8 cellular contexts compared by ENCODE assay signal in the genomic region with DNA sequence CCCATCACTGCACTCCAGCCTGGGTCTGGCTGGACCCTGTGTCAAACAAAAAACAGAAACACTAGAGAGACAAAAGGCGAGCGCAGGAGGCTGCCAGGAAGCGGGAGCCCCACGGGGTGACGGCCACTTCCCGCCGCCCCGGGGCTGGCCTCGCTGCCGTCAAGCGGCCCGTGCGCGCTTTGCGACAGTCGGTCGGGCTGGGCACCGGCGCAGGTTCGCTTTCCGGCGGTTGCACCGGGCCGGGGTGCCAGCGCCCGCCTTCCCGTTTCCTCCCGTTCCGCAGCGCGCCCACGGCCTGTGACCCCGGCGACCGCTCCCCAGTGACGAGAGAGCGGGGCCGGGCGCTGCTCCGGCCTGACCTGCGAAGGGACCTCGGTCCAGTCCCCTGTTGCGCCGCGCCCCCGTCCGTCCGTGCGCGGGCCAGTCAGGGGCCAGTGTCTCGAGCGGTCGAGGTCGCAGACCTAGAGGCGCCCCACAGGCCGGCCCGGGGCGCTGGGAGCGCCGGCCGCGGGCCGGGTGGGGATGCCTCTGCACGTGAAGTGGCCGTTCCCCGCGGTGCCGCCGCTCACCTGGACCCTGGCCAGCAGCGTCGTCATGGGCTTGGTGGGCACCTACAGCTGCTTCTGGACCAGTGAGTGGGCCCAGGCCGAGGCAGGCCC. TPM values are rescaled to one million over a fixed set of nuclear protein-coding genes. Genes with fewer than 3 reads are reported as not detected.
DNase-seq lines count a peak whose midpoint lies in the region; ATAC-seq and TF ChIP-seq lines count a peak whose summit lies in the region.

TAFAZZIN (plus strand) TSS at position 218 of the 659 bp plus-strand sequence; CDS start at position 523, 305 bp downstream.

- peak within 1 kb of the TSS; percentile 89 for H2AFZ ChIP-seq in PC-3 (ENCODE audit: low read length)

- peak; percentile 79 for TF ChIP-seq POLR2A in GM18526 (IDR thresholded peaks at IDR 0.05; ENCODE audit: extremely low read depth, insufficient read length)
- TF ChIP-seq POLR2A in esophagus muscularis mucosa (IDR thresholded peaks at IDR 0.05; ENCODE audit: low read depth), result peak; percentile 72

- peak; percentile 3 for TF ChIP-seq CTCF in AG04449 (IDR thresholded peaks at IDR 0.05; ENCODE audit: insufficient read depth, low read length, missing control alignments)
- TF ChIP-seq CTCF in PC-3 (conservative IDR thresholded peaks at IDR 0.05; ENCODE audit: low read depth, low read length), result no peak
- no peak for TF ChIP-seq CTCF in esophagus muscularis mucosa (IDR thresholded peaks at IDR 0.05)

- peaks cover 6% of the 10 kb centered on the region for H3K4me1 Mint-ChIP-seq in activated T-cell treated with anti-CD3 and anti-CD28 coated beads, Interleukin-2, amount 50 U/mL, for 72 hours (ENCODE audit: low read depth)
- peaks cover 23% of the 10 kb centered on the region for H3K4me1 Mint-ChIP-seq in stimulated activated naive CD8-positive, alpha-beta T cell treated with anti-CD3 and anti-CD28 coated beads, Interleukin-15, Interleukin-2, amounts not matched to agents 100 ng/mL and 50 ng/mL, for 24 hours (ENCODE audit: low read depth)

- BruUV-seq in PC-3 (replicated peaks; lab: Mats Ljungman, UMichigan), result no TSS peak

- H3K4me2 ChIP-seq in PC-3 (ENCODE audit: low read length), result peak within 1 kb of the TSS; percentile 94

- H3K4me1 ChIP-seq in PC-3 (ENCODE audit: insufficient read depth, low read length) (peaks cover 26% of the 10 kb centered on the region), esophagus muscularis mucosa (peaks cover 3 to 27% (median 19%) of the 10 kb centered on the region in 4 donors), muscle layer of duodenum (ENCODE audit: control insufficient read depth in 1 of 2, insufficient read depth in 2 of 2, low read length in 2 of 2) (peaks cover 0 to 5% of the 10 kb centered on the region in 2 donors)

- CTCF ChIA-PET in AG04449 (lab: Yijun Ruan, JAX) (interaction anchor here (0.6 to 2.0 kb wide), 7 partner anchors 9 to 125 kb away, joined by 3 to 8 read pairs (median 3); no protein-coding TSS in a partner anchor), PC-3 (lab: Charles Lee) (interaction anchor here (0.5 to 1.0 kb wide), 2 partner anchors 38 to 129 kb away, joined by 3 to 4 read pairs; no protein-coding TSS in a partner anchor)

- H3K79me2 ChIP-seq in PC-3 (ENCODE audit: low read length), result peaks cover 24% of the 10 kb centered on the region

- H3K4me3 Mint-ChIP-seq in activated T-cell treated with anti-CD3 and anti-CD28 coated beads, Interleukin-2, amount 50 U/mL, for 72 hours, result peak within 1 kb of the TSS; percentile 87 to 97
- peak within 1 kb of the TSS; percentile 93 for H3K4me3 Mint-ChIP-seq in stimulated activated naive CD8-positive, alpha-beta T cell treated with anti-CD3 and anti-CD28 coated beads, Interleukin-15, Interleukin-2, amounts not matched to agents 100 ng/mL and 50 ng/mL, for 24 hours

- POLR2A ChIA-PET in AG04449 (lab: Yijun Ruan, JAX) (interaction anchor here (1.0 to 1.2 kb wide), 3 partner anchors 11 to 14 kb away, joined by 3 to 5 read pairs (median 3); no protein-coding TSS in a partner anchor), PC-3 (lab: Charles Lee; ENCODE audit: unreplicated experiment) (interaction anchor here (0.6 to 1.0 kb wide), 2 partner anchors 13 to 38 kb away, joined by 3 to 18 read pairs; no protein-coding TSS in a partner anchor)

- peak within 1 kb of the TSS; percentile 87 for H3K9ac ChIP-seq in PC-3 (ENCODE audit: low read length)

- H3K36me3 ChIP-seq in PC-3 (ENCODE audit: low read depth, low read length) (no peaks in the 10 kb centered on the region), esophagus muscularis mucosa (peaks cover 0 to 22% (median 6%) of the 10 kb centered on the region in 4 donors), muscle layer of duodenum (ENCODE audit: control insufficient read depth in 1 of 2, insufficient read depth in 2 of 2, low read length in 2 of 2) (peaks cover 0 to 3% of the 10 kb centered on the region in 2 donors)

- H3K27ac ChIP-seq in PC-3 (ENCODE audit: low read length) (peak within 1 kb of the TSS; percentile 45), esophagus muscularis mucosa (replicated peaks in 1 of 4) (peak within 1 kb of the TSS; percentile 92 to 95 (median 94)), muscle layer of duodenum (ENCODE audit: low read length) (peak within 1 kb of the TSS; percentile 63)

- no peaks in the 10 kb centered on the region for H3K9me3 ChIP-seq in PC-3 (ENCODE audit: low read length)
- H3K9me3 ChIP-seq in esophagus muscularis mucosa, result no peaks in the 10 kb centered on the region
- H3K9me3 ChIP-seq in muscle layer of duodenum (ENCODE audit: control insufficient read depth in 1 of 2, low read length in 2 of 2), result no peaks in the 10 kb centered on the region

- no peaks in the 10 kb centered on the region for H3K9me3 Mint-ChIP-seq in activated T-cell treated with anti-CD3 and anti-CD28 coated beads, Interleukin-2, amount 50 U/mL, for 72 hours
- H3K9me3 Mint-ChIP-seq in stimulated activated naive CD8-positive, alpha-beta T cell treated with anti-CD3 and anti-CD28 coated beads, Interleukin-15, Interleukin-2, amounts not matched to agents 100 ng/mL and 50 ng/mL, for 24 hours, result no peaks in the 10 kb centered on the region

- no peaks in the 10 kb centered on the region for H3K9me2 ChIP-seq in PC-3 (replicated peaks; ENCODE audit: low read length)

- intact Hi-C loops in PC-3 (cut with micrococcal nuclease), result no loop called here
- intact Hi-C loops in esophagus muscularis mucosa (cut with DNase I), result no loop called here

- H3K27ac Mint-ChIP-seq in activated T-cell treated with anti-CD3 and anti-CD28 coated beads, Interleukin-2, amount 50 U/mL, for 72 hours, result peak within 1 kb of the TSS; percentile 98
- H3K27ac Mint-ChIP-seq in stimulated activated naive CD8-positive, alpha-beta T cell treated with anti-CD3 and anti-CD28 coated beads, Interleukin-15, Interleukin-2, amounts not matched to agents 100 ng/mL and 50 ng/mL, for 24 hours, result peak within 1 kb of the TSS; percentile 88

- no peak for DNase-seq in AG04449 (ENCODE audit: low read depth, low spot score)
- DNase-seq in PC-3, result peak; percentile 68
- DNase-seq in activated T-cell treated with anti-CD3 and anti-CD28 coated beads, Interleukin-2, amount 50 U/mL, for 72 hours, result peak; percentile 83 to 84
- no peak for DNase-seq in esophagus muscularis mucosa (ENCODE audit: extremely low spot score)

- ATAC-seq in HG03565 (IDR thresholded peaks at IDR 0.05; ENCODE audit: unreplicated experiment), result peak; percentile 46
- peak; percentile 23 for ATAC-seq in PC-3
- ATAC-seq in activated T-cell treated with anti-CD3 and anti-CD28 coated beads, Interleukin-2, amount 50 U/mL, for 72 hours (replicated peaks in 1 of 2), result peak; percentile 77 to 79

- TF ChIP-seq EP300 in esophagus muscularis mucosa (IDR thresholded peaks at IDR 0.05), result no peak

- H3K27me3 Mint-ChIP-seq in activated T-cell treated with anti-CD3 and anti-CD28 coated beads, Interleukin-2, amount 50 U/mL, for 72 hours (ENCODE audit: low read depth), result peaks cover 4% of the 10 kb centered on the region
- no peaks in the 10 kb centered on the region for H3K27me3 Mint-ChIP-seq in stimulated activated naive CD8-positive, alpha-beta T cell treated with anti-CD3 and anti-CD28 coated beads, Interleukin-15, Interleukin-2, amounts not matched to agents 100 ng/mL and 50 ng/mL, for 24 hours

- 28% methylated on average over 22 of the region's 72 CpGs for WGBS in esophagus muscularis mucosa

- peak within 1 kb of the TSS; percentile 64 for H3K4me3 ChIP-seq in AG04449 (ENCODE audit: low read depth, low read length)
- H3K4me3 ChIP-seq in PC-3 (ENCODE audit: low read length), result peak within 1 kb of the TSS; percentile 89
- H3K4me3 ChIP-seq in esophagus muscularis mucosa, result peak within 1 kb of the TSS; percentile 73 to 78 (median 76)
- H3K4me3 ChIP-seq in muscle layer of duodenum (ENCODE audit: low read depth in 1 of 2, low read length in 2 of 2), result peak within 1 kb of the TSS; percentile 53 to 75

- no peaks in the 10 kb centered on the region for H3K27me3 ChIP-seq in PC-3 (ENCODE audit: low read length)
- no peaks in the 10 kb centered on the region for H3K27me3 ChIP-seq in esophagus muscularis mucosa
- H3K27me3 ChIP-seq in muscle layer of duodenum (ENCODE audit: low read depth, low read length), result no peaks in the 10 kb centered on the region

- no peaks in the 10 kb centered on the region for H3F3A ChIP-seq in PC-3 (ENCODE audit: low read length, unreplicated experiment)

- peaks cover 6 to 7% of the 10 kb centered on the region in 2 donors for H3K36me3 Mint-ChIP-seq in activated T-cell treated with anti-CD3 and anti-CD28 coated beads, Interleukin-2, amount 50 U/mL, for 72 hours (ENCODE audit: insufficient read depth in 2 of 2)
- no peaks in the 10 kb centered on the region for H3K36me3 Mint-ChIP-seq in stimulated activated naive CD8-positive, alpha-beta T cell treated with anti-CD3 and anti-CD28 coated beads, Interleukin-15, Interleukin-2, amounts not matched to agents 100 ng/mL and 50 ng/mL, for 24 hours (ENCODE audit: low read depth)

- no peaks in the 10 kb centered on the region for H4K20me1 ChIP-seq in PC-3 (ENCODE audit: low read length)

RNA-seq across cellular contexts. Expression of gene TAFAZZIN, which starts in this region (rescaled TPM):
- total RNA-seq in PC-3 (2014; rRNA removed), result 39.4 and 41.5 TPM in 2 replicates
- total RNA-seq in activated T-cell treated with anti-CD3 and anti-CD28 coated beads, Interleukin-2, amount 50 U/mL, for 72 hours, result 100 to 1,000 TPM in 1 of 2 donors, 10 to 100 TPM in 1; 89.0 to 106 TPM
- total RNA-seq in esophagus muscularis mucosa, result 10 to 100 TPM; 18.6 to 43.6 (median 32.5) TPM

Comparison
In these comparisons a context has a peak if more than half of its experiments do, and no peak if none do; other contexts are left out.
1. DNase-seq: peak in PC-3 (single experiment) and activated T-cell treated with anti-CD3 and anti-CD28 coated beads, Interleukin-2, amount 50 U/mL, for 72 hours (2 of 2); none in AG04449 (single experiment) and esophagus muscularis mucosa (single experiment).
2. ATAC-seq: peak in every context shown above with its lines; median percentile 78 in activated T-cell treated with anti-CD3 and anti-CD28 coated beads, Interleukin-2, amount 50 U/mL, for 72 hours; 46 in HG03565; 23 in PC-3.
3. Peak in every context shown above with its lines, with median percentiles within 50 percentile points of each other: H3K4me3 ChIP-seq and H3K27ac ChIP-seq.